In genomic region chr12:47686645-47687240, GRCh38 we compare ENCODE assay signal across 9 cellular contexts. TPM values are rescaled to one million over a fixed set of nuclear protein-coding genes. Genes with fewer than 3 reads are reported as not detected.
DNase-seq lines count a peak whose midpoint lies in the region; ATAC-seq lines count a peak whose summit lies in the region.
"Had no signal": no experiment of that assay in that cellular context is flagged by ENCODE, and none has a peak within 500 bp of the region (broad histone marks: within the 10 kb centered on the region; RNA-seq: fewer than 3 reads in every experiment).

No MANE protein-coding gene starts in this region.

- ATAC-seq in HG02642 (IDR thresholded peaks at IDR 0.05; ENCODE audit: poor library complexity, unreplicated experiment): no peak

- in situ Hi-C loops in SK-MEL-5 (cut with HindIII; ENCODE audit: low pct_unique_long_range_greater_than_20kb, low sequenced_read_pairs): no loop called here

- peak; percentile 60 for DNase-seq in SIG-M5 treated with dmso at 0.1 percent for 504 hours (lab: John Stamatoyannopoulos, UW; ENCODE audit: unreplicated experiment)
- no peak for DNase-seq in SIG-M5 (lab: John Stamatoyannopoulos, UW)
- peak; percentile 42 for DNase-seq in HPDE6-E6E7 (ENCODE audit: extremely low spot score)
- peak; percentile 69 for DNase-seq in SK-MEL-5 (ENCODE audit: low read depth, low spot score)
- DNase-seq in epidermal melanocyte (ENCODE audit: insufficient read length, low spot score): peak; percentile 58
- peak; percentile 30 for DNase-seq in non-pigmented ciliary epithelial cell (ENCODE audit: low read depth)
- no peak for DNase-seq in occipital lobe (lab: John Stamatoyannopoulos, UW)
- DNase-seq: activated T-cell treated with anti-CD3 and anti-CD28 coated beads, Interleukin-2, amount 50 U/mL, for 4 hours had no signal

RNA-seq across cellular contexts. Expression of gene RPAP3, which starts 19.1 kb away (rescaled TPM):
- 30.0 and 31.7 TPM in 2 replicates for total RNA-seq in SK-MEL-5 (2014; rRNA removed; shearing (Covaris generic))
- polyA plus RNA-seq in SK-MEL-5 (2015; cell fraction: cytosol; rRNA removed): 25.6 and 30.7 TPM in 2 replicates
- polyA plus RNA-seq in SK-MEL-5 (2015; cell fraction: nucleus; rRNA removed): 21.1 and 30.0 TPM in 2 replicates
- total RNA-seq in occipital lobe: 24.3 TPM

RNA-seq across cellular contexts. Expression of gene ENDOU, which starts 38.5 kb away (rescaled TPM):
- not detected in 2 replicates for total RNA-seq in SK-MEL-5 (2014; rRNA removed; shearing (Covaris generic))
- polyA plus RNA-seq in SK-MEL-5 (2015; cell fraction: cytosol; rRNA removed): not detected in 2 replicates
- polyA plus RNA-seq in SK-MEL-5 (2015; cell fraction: nucleus; rRNA removed): not detected in 2 replicates
- not detected for total RNA-seq in occipital lobe

Comparison
In these comparisons a context has a peak if more than half of its experiments do, and no peak if none do; other contexts are left out.
1. DNase-seq: peak in SIG-M5 treated with dmso at 0.1 percent for 504 hours (single experiment), HPDE6-E6E7 (single experiment), SK-MEL-5 (single experiment), epidermal melanocyte (single experiment) and non-pigmented ciliary epithelial cell (single experiment); none in SIG-M5 (single experiment) and occipital lobe (single experiment).